Comparison of ENCODE assay signal across 13 cellular contexts in the genomic region with DNA sequence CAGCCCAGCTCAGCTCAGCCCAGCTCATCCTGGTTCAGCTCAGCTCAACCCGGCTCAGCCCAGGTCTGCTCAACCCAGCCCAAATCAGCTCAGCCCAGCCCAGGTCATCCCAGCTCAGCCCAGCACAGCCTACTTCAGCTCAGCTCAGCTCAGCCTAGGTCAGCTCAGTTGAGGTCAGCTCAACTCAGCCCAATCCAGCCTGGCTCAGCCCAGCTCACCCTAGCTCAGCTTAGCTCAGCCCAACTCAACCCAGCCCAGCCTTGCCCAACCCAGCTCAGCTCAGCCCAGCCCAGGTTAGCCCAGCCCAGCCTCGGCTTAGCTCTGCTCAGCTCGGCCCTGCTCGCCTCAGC.
DNase-seq lines count a peak whose midpoint lies in the region; ATAC-seq and TF ChIP-seq lines count a peak whose summit lies in the region.
"Had no signal": no experiment of that assay in that cellular context is flagged by ENCODE, and none has a peak within 500 bp of the region (broad histone marks: within the 10 kb centered on the region; RNA-seq: fewer than 3 reads in every experiment).

No MANE protein-coding gene starts in this region.

- no peaks in the 10 kb centered on the region for H3K9me2 ChIP-seq in OCI-LY7 (ENCODE audit: insufficient read depth, low read length)

- peaks cover 28% of the 10 kb centered on the region for H3K27me3 Mint-ChIP-seq in activated naive CD4-positive, alpha-beta T cell treated with anti-CD3 and anti-CD28 coated beads for 36 hours (ENCODE audit: low read depth)
- H3K27me3 Mint-ChIP-seq in chondrocyte (ENCODE audit: low read depth) = no peaks in the 10 kb centered on the region

- H3K4me3 Mint-ChIP-seq in activated naive CD4-positive, alpha-beta T cell treated with anti-CD3 and anti-CD28 coated beads for 36 hours = peak overlapping the region; percentile 29
- no peak overlapping the region for H3K4me3 Mint-ChIP-seq in chondrocyte (ENCODE audit: unreplicated experiment)
- H3K4me3 Mint-ChIP-seq: neural crest cell had no signal

- no peak overlapping the region for H2AFZ ChIP-seq in OCI-LY7 (ENCODE audit: low read length)
- H2AFZ ChIP-seq: PC-9 had no signal

- POLR2A ChIA-PET in OCI-LY7 (lab: Charles Lee) = interaction anchor here (0.9 to 1.3 kb wide), 3 partner anchors 38 to 41 kb away, joined by 3 to 6 read pairs (median 3); no protein-coding TSS in a partner anchor

- H3K4me1 Mint-ChIP-seq in activated naive CD4-positive, alpha-beta T cell treated with anti-CD3 and anti-CD28 coated beads for 36 hours (ENCODE audit: low read depth) = peaks cover 26% of the 10 kb centered on the region
- H3K4me1 Mint-ChIP-seq in chondrocyte (ENCODE audit: low read depth) = no peaks in the 10 kb centered on the region
- H3K4me1 Mint-ChIP-seq: neural crest cell had no signal

- DNase-seq in activated naive CD4-positive, alpha-beta T cell treated with anti-CD3 and anti-CD28 coated beads for 36 hours = no peak
- DNase-seq in activated naive CD4-positive, alpha-beta T cell (lab: John Stamatoyannopoulos, UW) = no peak
- peak; percentile 35 for DNase-seq in OCI-LY7 (ENCODE audit: low spot score)
- DNase-seq in chondrocyte (ENCODE audit: low spot score) = peak; percentile 69
- DNase-seq in NCI-H2227 treated with DMSO at 0.1 percent for 48 hours (lab: John Stamatoyannopoulos, UW) = no peak
- no peak for DNase-seq in anterior cingulate cortex (lab: John Stamatoyannopoulos, UW)
- DNase-seq: kidney glomerular epithelial cell, PC-9, small intestine had no signal

- H3K9me3 ChIP-seq in OCI-LY7 (ENCODE audit: low read length) = no peaks in the 10 kb centered on the region
- no peaks in the 10 kb centered on the region for H3K9me3 ChIP-seq in thymus (ENCODE audit: control insufficient read depth)

- no TSS peak for BruUV-seq in OCI-LY7 (replicated peaks; lab: Mats Ljungman, UMichigan)

- H3K36me3 ChIP-seq in OCI-LY7 (ENCODE audit: insufficient read depth, low read length) (peaks cover 90% of the 10 kb centered on the region), thymus (ENCODE audit: control insufficient read depth, insufficient read depth) (peaks cover 7% of the 10 kb centered on the region)

- intact Hi-C loops in activated naive CD4-positive, alpha-beta T cell treated with anti-CD3 and anti-CD28 coated beads for 36 hours (cut with micrococcal nuclease) = no loop called here
- intact Hi-C loops in OCI-LY7 (cut with micrococcal nuclease; ENCODE audit: unreplicated experiment) = no loop called here

- H3K27ac ChIP-seq in OCI-LY7 (ENCODE audit: low read depth, low read length, poor library complexity, severe bottlenecking) (peak overlapping the region; percentile 96), thymus (ENCODE audit: low read depth) (peak overlapping the region; percentile 52)
- H3K27ac ChIP-seq: PC-9 had no signal

- WGBS in thymus = 92% methylated on average over 4 of the region's 4 CpGs

- peaks cover 55% of the 10 kb centered on the region for H3K79me2 ChIP-seq in OCI-LY7 (ENCODE audit: insufficient read depth, low read depth, low read length)

- TF ChIP-seq CTCF in OCI-LY7 (conservative IDR thresholded peaks at IDR 0.05; ENCODE audit: low read length) (no peak), chondrocyte (IDR thresholded peaks at IDR 0.05) (no peak)

- peaks cover 39% of the 10 kb centered on the region for H3K4me1 ChIP-seq in OCI-LY7 (ENCODE audit: insufficient read depth, low read length, poor library complexity, severe bottlenecking)
- peaks cover 32% of the 10 kb centered on the region for H3K4me1 ChIP-seq in thymus (ENCODE audit: control insufficient read depth, insufficient read depth, low read length)

- H3K27ac Mint-ChIP-seq in activated naive CD4-positive, alpha-beta T cell treated with anti-CD3 and anti-CD28 coated beads for 36 hours = no peak overlapping the region
- H3K27ac Mint-ChIP-seq in chondrocyte (ENCODE audit: unreplicated experiment) = no peak overlapping the region

- peaks cover 6% of the 10 kb centered on the region for H3K27me3 ChIP-seq in thymus (ENCODE audit: control insufficient read depth, insufficient read depth)

- peak overlapping the region; percentile 69 for H3K4me2 ChIP-seq in OCI-LY7 (ENCODE audit: low read length)
- H3K4me2 ChIP-seq: PC-9 had no signal

- H3K36me3 Mint-ChIP-seq in activated naive CD4-positive, alpha-beta T cell treated with anti-CD3 and anti-CD28 coated beads for 36 hours (ENCODE audit: low read depth) = no peaks in the 10 kb centered on the region
- peaks cover 3% of the 10 kb centered on the region for H3K36me3 Mint-ChIP-seq in chondrocyte (ENCODE audit: low read depth)

- H3K9me3 Mint-ChIP-seq in activated naive CD4-positive, alpha-beta T cell treated with anti-CD3 and anti-CD28 coated beads for 36 hours = no peaks in the 10 kb centered on the region
- H3K9me3 Mint-ChIP-seq in chondrocyte (ENCODE audit: low read depth) = peaks cover 36% of the 10 kb centered on the region

- H3K4me3 ChIP-seq in OCI-LY7 (ENCODE audit: low read depth, low read length, poor library complexity, severe bottlenecking) (peak overlapping the region; percentile 85), thymus (ENCODE audit: low read length) (no peak overlapping the region)
- H3K4me3 ChIP-seq: K562, PC-9 had no signal

- peaks cover 8% of the 10 kb centered on the region; the same call in 1 of the 2 replicates for H4K20me1 ChIP-seq in OCI-LY7 (ENCODE audit: insufficient read depth, low read length)

- no peak for ATAC-seq in GM18868 (IDR thresholded peaks at IDR 0.05; ENCODE audit: unreplicated experiment)
- ATAC-seq: K562 had no signal

- CTCF ChIA-PET in activated naive CD4-positive, alpha-beta T cell treated with anti-CD3 and anti-CD28 coated beads for 36 hours (lab: Charles Lee) = interaction anchor here (0.6 kb wide), 1 partner anchor 142 kb away, joined by 4 read pairs; no protein-coding TSS in a partner anchor
- CTCF ChIA-PET in OCI-LY7 (lab: Charles Lee; ENCODE audit: unreplicated experiment) = no interaction called here

Comparison
In these comparisons a context has a peak if more than half of its experiments do, and no peak if none do; other contexts are left out.
1. DNase-seq: peak in OCI-LY7 (single experiment) and chondrocyte (single experiment); none in activated naive CD4-positive, alpha-beta T cell treated with anti-CD3 and anti-CD28 coated beads for 36 hours (single experiment), activated naive CD4-positive, alpha-beta T cell (0 of 4), NCI-H2227 treated with DMSO at 0.1 percent for 48 hours (single experiment) and anterior cingulate cortex (0 of 58).